ENCODE assay signal across 15 cellular contexts in the genomic region with DNA sequence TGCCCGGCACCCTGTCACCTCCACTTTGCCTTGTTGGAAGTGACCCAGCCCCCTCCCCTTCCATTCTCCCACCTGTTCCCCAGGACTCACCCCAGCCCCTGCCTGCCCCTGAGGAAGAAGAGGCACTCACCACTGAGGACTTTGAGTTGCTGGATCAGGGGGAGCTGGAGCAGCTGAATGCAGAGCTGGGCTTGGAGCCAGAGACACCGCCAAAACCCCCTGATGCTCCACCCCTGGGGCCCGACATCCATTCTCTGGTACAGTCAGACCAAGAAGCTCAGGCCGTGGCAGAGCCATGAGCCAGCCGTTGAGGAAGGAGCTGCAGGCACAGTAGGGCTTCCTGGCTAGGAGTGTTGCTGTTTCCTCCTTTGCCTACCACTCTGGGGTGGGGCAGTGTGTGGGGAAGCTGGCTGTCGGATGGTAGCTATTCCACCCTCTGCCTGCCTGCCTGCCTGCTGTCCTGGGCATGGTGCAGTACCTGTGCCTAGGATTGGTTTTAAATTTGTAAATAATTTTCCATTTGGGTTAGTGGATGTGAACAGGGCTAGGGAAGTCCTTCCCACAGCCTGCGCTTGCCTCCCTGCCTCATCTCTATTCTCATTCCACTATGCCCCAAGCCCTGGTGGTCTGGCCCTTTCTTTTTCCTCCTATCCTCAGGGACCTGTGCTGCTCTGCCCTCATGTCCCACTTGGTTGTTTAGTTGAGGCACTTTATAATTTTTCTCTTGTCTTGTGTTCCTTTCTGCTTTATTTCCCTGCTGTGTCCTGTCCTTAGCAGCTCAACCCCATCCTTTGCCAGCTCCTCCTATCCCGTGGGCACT. TPM values are rescaled to one million over a fixed set of nuclear protein-coding genes. Genes with fewer than 3 reads are reported as not detected.
DNase-seq lines count a peak whose midpoint lies in the region; ATAC-seq, FAIRE-seq and TF ChIP-seq lines count a peak whose summit lies in the region.
"Had no signal": no experiment of that assay in that cellular context is flagged by ENCODE, and none has a peak within 500 bp of the region (broad histone marks: within the 10 kb centered on the region; RNA-seq: fewer than 3 reads in every experiment).

No MANE protein-coding gene starts in this region.

- ATAC-seq in stimulated activated naive CD8-positive, alpha-beta T cell treated with anti-CD3 and anti-CD28 coated beads, Interleukin-15, Interleukin-2, amounts not matched to agents 100 U/mL and 50 U/mL, for 24 hours: no peak
- ATAC-seq in activated CD8-positive, alpha-beta T cell treated with anti-CD3 and anti-CD28 coated beads for 36 hours: no peak
- no peak for ATAC-seq in HG03342 (IDR thresholded peaks at IDR 0.05; ENCODE audit: unreplicated experiment)
- ATAC-seq: psoas muscle, Right ventricle myocardium inferior had no signal

- H3K27me3 Mint-ChIP-seq in stimulated activated naive CD8-positive, alpha-beta T cell treated with anti-CD3 and anti-CD28 coated beads, Interleukin-15, Interleukin-2, amounts not matched to agents 100 ng/mL and 50 ng/mL, for 24 hours: no peaks in the 10 kb centered on the region
- no peaks in the 10 kb centered on the region for H3K27me3 Mint-ChIP-seq in activated CD8-positive, alpha-beta T cell treated with anti-CD3 and anti-CD28 coated beads for 36 hours
- H3K27me3 Mint-ChIP-seq: B cell had no signal

- no peak overlapping the region for H3K4ac ChIP-seq in mesenchymal stem cell (ENCODE audit: low read depth in 1 of 2, low read length in 2 of 2)

- FAIRE-seq in HTR-8/SVneo (lab: Jason Lieb, UNC): no peak

- H2BK5ac ChIP-seq in mesenchymal stem cell (ENCODE audit: low read depth, low read length, poor library complexity, severe bottlenecking): no peak overlapping the region

- H3K4me3 Mint-ChIP-seq in stimulated activated naive CD8-positive, alpha-beta T cell treated with anti-CD3 and anti-CD28 coated beads, Interleukin-15, Interleukin-2, amounts not matched to agents 100 ng/mL and 50 ng/mL, for 24 hours: no peak overlapping the region
- H3K4me3 Mint-ChIP-seq in activated CD8-positive, alpha-beta T cell treated with anti-CD3 and anti-CD28 coated beads for 36 hours: no peak overlapping the region
- H3K4me3 Mint-ChIP-seq: B cell had no signal

- peaks cover 44 to 72% of the 10 kb centered on the region in 2 experiments for H3K36me3 ChIP-seq in mesenchymal stem cell (ENCODE audit: control insufficient read depth in 1 of 2, insufficient read depth in 2 of 2, low read depth in 1 of 2, low read length in 2 of 2)
- H3K36me3 ChIP-seq in MM.1S (replicated peaks; ENCODE audit: insufficient read depth, low read length): peaks cover 4% of the 10 kb centered on the region; the same call in 1 of the 2 replicates

- no peak overlapping the region for H3K23ac ChIP-seq in mesenchymal stem cell (ENCODE audit: low read length in 2 of 2)

- no peak overlapping the region for H3K14ac ChIP-seq in mesenchymal stem cell (ENCODE audit: low read length in 2 of 2)

- H3K9me3 ChIP-seq in mesenchymal stem cell (ENCODE audit: control insufficient read depth, low read length): no peaks in the 10 kb centered on the region
- H3K9me3 ChIP-seq in MM.1S (replicated peaks; ENCODE audit: insufficient read depth, low read length): no peaks in the 10 kb centered on the region
- H3K9me3 ChIP-seq: heart left ventricle, psoas muscle had no signal

- H2BK12ac ChIP-seq in mesenchymal stem cell (ENCODE audit: low read length in 2 of 2): peak overlapping the region in 1 of 2 experiments; percentile 15

- peaks cover 56% of the 10 kb centered on the region for H3K36me3 Mint-ChIP-seq in stimulated activated naive CD8-positive, alpha-beta T cell treated with anti-CD3 and anti-CD28 coated beads, Interleukin-15, Interleukin-2, amounts not matched to agents 100 ng/mL and 50 ng/mL, for 24 hours (ENCODE audit: low read depth)
- peaks cover 38% of the 10 kb centered on the region for H3K36me3 Mint-ChIP-seq in activated CD8-positive, alpha-beta T cell treated with anti-CD3 and anti-CD28 coated beads for 36 hours (ENCODE audit: low read depth)

- peak overlapping the region; percentile 1 for H3K9ac ChIP-seq in mesenchymal stem cell (ENCODE audit: low read length)
- H3K9ac ChIP-seq in MM.1S (ENCODE audit: low read length): no peak overlapping the region

- no peak overlapping the region for H2AK5ac ChIP-seq in mesenchymal stem cell (ENCODE audit: low read length, severe bottlenecking)

- H3K4me2 ChIP-seq in mesenchymal stem cell (ENCODE audit: low read length, poor library complexity, severe bottlenecking): no peak overlapping the region
- H3K4me2 ChIP-seq in MM.1S (ENCODE audit: low read depth, low read length): no peak overlapping the region

- intact Hi-C loops in activated CD8-positive, alpha-beta T cell treated with anti-CD3 and anti-CD28 coated beads for 36 hours (cut with micrococcal nuclease): no loop called here

- peaks cover 4% of the 10 kb centered on the region for H3F3A ChIP-seq in MM.1S (ENCODE audit: insufficient read depth, low read length)

- 97% methylated on average over 5 of the region's 8 CpGs for WGBS in mesenchymal stem cell

- no peaks in the 10 kb centered on the region for H4K20me1 ChIP-seq in MM.1S (ENCODE audit: insufficient read depth, low read length)

- H3K4me3 ChIP-seq in mesenchymal stem cell (ENCODE audit: insufficient read depth in 1 of 2, low read depth in 1 of 2, low read length in 2 of 2): no peak overlapping the region
- H3K4me3 ChIP-seq in MM.1S (ENCODE audit: low read length): no peak overlapping the region
- H3K4me3 ChIP-seq: heart left ventricle, psoas muscle had no signal

- no peaks in the 10 kb centered on the region for H3K9me3 Mint-ChIP-seq in stimulated activated naive CD8-positive, alpha-beta T cell treated with anti-CD3 and anti-CD28 coated beads, Interleukin-15, Interleukin-2, amounts not matched to agents 100 ng/mL and 50 ng/mL, for 24 hours
- H3K9me3 Mint-ChIP-seq in activated CD8-positive, alpha-beta T cell treated with anti-CD3 and anti-CD28 coated beads for 36 hours: no peaks in the 10 kb centered on the region

- POLR2A ChIA-PET in activated CD8-positive, alpha-beta T cell treated with anti-CD3 and anti-CD28 coated beads for 36 hours (lab: Charles Lee): interaction anchor here (0.8 to 3.2 kb wide), 8 partner anchors 8 to 37 kb away, joined by 3 to 26 read pairs (median 4); a partner anchor contains a TSS

- H3K18ac ChIP-seq in mesenchymal stem cell (ENCODE audit: low read depth in 1 of 2, low read length in 2 of 2): no peak overlapping the region

- no peak for TF ChIP-seq CTCF in activated CD8-positive, alpha-beta T cell treated with anti-CD3 and anti-CD28 coated beads for 36 hours (IDR thresholded peaks at IDR 0.05)
- TF ChIP-seq CTCF in MM.1S (IDR thresholded peaks at IDR 0.05; ENCODE audit: low read length): no peak

- no peak for DNase-seq in stimulated activated naive CD8-positive, alpha-beta T cell treated with anti-CD3 and anti-CD28 coated beads, Interleukin-15, Interleukin-2, amounts not matched to agents 100 U/mL and 50 U/mL, for 24 hours
- DNase-seq in activated CD8-positive, alpha-beta T cell treated with anti-CD3 and anti-CD28 coated beads for 36 hours: peak; percentile 56
- no peak for DNase-seq in mesenchymal stem cell
- no peak for DNase-seq in HTR-8/SVneo (ENCODE audit: insufficient read length, low spot score)
- no peak for DNase-seq in MM.1S
- DNase-seq: activated gamma-delta T cell, brain microvascular endothelial cell, DMS79, heart left ventricle, KG1, psoas muscle had no signal

- peak overlapping the region; percentile 13 for H2BK15ac ChIP-seq in mesenchymal stem cell (ENCODE audit: low read depth, poor library complexity, severe bottlenecking)

- H3K27ac Mint-ChIP-seq in stimulated activated naive CD8-positive, alpha-beta T cell treated with anti-CD3 and anti-CD28 coated beads, Interleukin-15, Interleukin-2, amounts not matched to agents 100 ng/mL and 50 ng/mL, for 24 hours: peak overlapping the region; percentile 15
- peak overlapping the region; percentile 83 for H3K27ac Mint-ChIP-seq in activated CD8-positive, alpha-beta T cell treated with anti-CD3 and anti-CD28 coated beads for 36 hours
- H3K27ac Mint-ChIP-seq: B cell had no signal

- no peak overlapping the region for H2BK120ac ChIP-seq in mesenchymal stem cell (ENCODE audit: low read depth, low read length)

- no peak overlapping the region for H4K91ac ChIP-seq in mesenchymal stem cell (ENCODE audit: low read length)

- CTCF ChIA-PET in activated CD8-positive, alpha-beta T cell treated with anti-CD3 and anti-CD28 coated beads for 36 hours (lab: Charles Lee): interaction anchor here (0.7 to 2.3 kb wide), 11 partner anchors 11 to 124 kb away, joined by 3 to 10 read pairs (median 3); a partner anchor contains a TSS

- no peaks in the 10 kb centered on the region for H3K9me2 ChIP-seq in MM.1S (replicated peaks; ENCODE audit: insufficient read depth, low read length)

- H4K8ac ChIP-seq in mesenchymal stem cell (ENCODE audit: low read length): no peak overlapping the region

- H3K79me1 ChIP-seq in mesenchymal stem cell (replicated peaks; ENCODE audit: low read length, poor library complexity, severe bottlenecking): peaks cover 34% of the 10 kb centered on the region

- H2AFZ ChIP-seq in mesenchymal stem cell (ENCODE audit: low read depth, low read length): no peak overlapping the region
- H2AFZ ChIP-seq in MM.1S (ENCODE audit: low read length): no peak overlapping the region

- no peaks in the 10 kb centered on the region for H3K27me3 ChIP-seq in mesenchymal stem cell (ENCODE audit: control insufficient read depth in 1 of 2, insufficient read depth in 1 of 2, low read length in 2 of 2)
- no peaks in the 10 kb centered on the region for H3K27me3 ChIP-seq in MM.1S (replicated peaks; ENCODE audit: insufficient read depth, low read length)
- H3K27me3 ChIP-seq: brain microvascular endothelial cell, heart left ventricle had no signal

- peaks cover 54% of the 10 kb centered on the region for H3K4me1 Mint-ChIP-seq in stimulated activated naive CD8-positive, alpha-beta T cell treated with anti-CD3 and anti-CD28 coated beads, Interleukin-15, Interleukin-2, amounts not matched to agents 100 ng/mL and 50 ng/mL, for 24 hours (ENCODE audit: low read depth)
- peaks cover 44% of the 10 kb centered on the region for H3K4me1 Mint-ChIP-seq in activated CD8-positive, alpha-beta T cell treated with anti-CD3 and anti-CD28 coated beads for 36 hours (ENCODE audit: low read depth)

- H3K79me2 ChIP-seq in MM.1S (ENCODE audit: low read length): peaks cover 24% of the 10 kb centered on the region

- H3K27ac ChIP-seq in mesenchymal stem cell (ENCODE audit: low read length, poor library complexity, severe bottlenecking): no peak overlapping the region
- no peak overlapping the region for H3K27ac ChIP-seq in MM.1S (ENCODE audit: low read length)
- H3K27ac ChIP-seq: brain microvascular endothelial cell, psoas muscle had no signal

- peaks cover 8% of the 10 kb centered on the region for H3K4me1 ChIP-seq in mesenchymal stem cell (ENCODE audit: control insufficient read depth, insufficient read depth, low read depth, low read length)
- H3K4me1 ChIP-seq in MM.1S (ENCODE audit: low read length): peaks cover 7% of the 10 kb centered on the region; the same call in 1 of the 2 replicates

RNA-seq across cellular contexts. Expression of a gene that starts 4.5 kb away (rescaled TPM):
- total RNA-seq in activated CD8-positive, alpha-beta T cell treated with anti-CD3 and anti-CD28 coated beads for 36 hours: 10 to 100 TPM; 63.8 to 67.8 TPM
- polyA plus RNA-seq in mesenchymal stem cell (2013, experiment 1 of 2): 46.4 TPM
- polyA plus RNA-seq in mesenchymal stem cell (2013, experiment 2 of 2): 44.6 TPM

RNA-seq across cellular contexts. Expression of a gene that starts 5.8 kb away (rescaled TPM):
- total RNA-seq in activated CD8-positive, alpha-beta T cell treated with anti-CD3 and anti-CD28 coated beads for 36 hours: 10 to 100 TPM; 38.6 to 38.7 TPM
- 23.5 TPM for polyA plus RNA-seq in mesenchymal stem cell (2013, experiment 1 of 2)
- 22.7 TPM for polyA plus RNA-seq in mesenchymal stem cell (2013, experiment 2 of 2)

RNA-seq across cellular contexts. Expression of a gene that starts 12.7 kb away (rescaled TPM):
- 1 to 10 TPM; 1.1 to 1.6 TPM for total RNA-seq in activated CD8-positive, alpha-beta T cell treated with anti-CD3 and anti-CD28 coated beads for 36 hours
- 0.25 TPM for polyA plus RNA-seq in mesenchymal stem cell (2013, experiment 1 of 2)
- polyA plus RNA-seq in mesenchymal stem cell (2013, experiment 2 of 2): 0.25 TPM

RNA-seq across cellular contexts. Expression of a gene that starts 21.9 kb away (rescaled TPM):
- total RNA-seq in activated CD8-positive, alpha-beta T cell treated with anti-CD3 and anti-CD28 coated beads for 36 hours: 10 to 100 TPM; 22.4 to 26.3 TPM
- polyA plus RNA-seq in mesenchymal stem cell (2013, experiment 1 of 2): 11.8 TPM
- 11.1 TPM for polyA plus RNA-seq in mesenchymal stem cell (2013, experiment 2 of 2)

RNA-seq across cellular contexts. Expression of a gene that starts 24.0 kb away (rescaled TPM):
- 10 to 100 TPM; 31.3 to 33.3 TPM for total RNA-seq in activated CD8-positive, alpha-beta T cell treated with anti-CD3 and anti-CD28 coated beads for 36 hours
- polyA plus RNA-seq in mesenchymal stem cell (2013, experiment 1 of 2): 24.7 TPM
- 28.6 TPM for polyA plus RNA-seq in mesenchymal stem cell (2013, experiment 2 of 2)
